8 cellular contexts compared by ENCODE assay signal in genomic region chr10:93916257-93917063, GRCh38. TPM values are rescaled to one million over a fixed set of nuclear protein-coding genes. Genes with fewer than 3 reads are reported as not detected.
DNase-seq lines count a peak whose midpoint lies in the region; ATAC-seq and TF ChIP-seq lines count a peak whose summit lies in the region.

No MANE protein-coding gene starts in this region.

- CTCF ChIA-PET in activated CD8-positive, alpha-beta T cell treated with anti-CD3 and anti-CD28 coated beads for 36 hours (lab: Charles Lee): interaction anchor here (0.7 to 2.8 kb wide), 10 partner anchors 9 to 530 kb away, joined by 3 to 27 read pairs (median 3); no protein-coding TSS in a partner anchor
- CTCF ChIA-PET in activated CD8-positive, alpha-beta T cell treated with anti-CD3 and anti-CD28 coated beads, Interleukin-2, amount 10 ng/mL, durations not matched to agents 7 days and 5 days (lab: Charles Lee): interaction anchor here (0.8 to 2.4 kb wide), 12 partner anchors 9 to 528 kb away, joined by 3 to 13 read pairs (median 3); partner anchors contain the start of gene SLC35G1
- CTCF ChIA-PET in OCI-LY7 (lab: Charles Lee; ENCODE audit: unreplicated experiment): interaction anchor here (1.2 kb wide), 1 partner anchor 23 kb away, joined by 3 read pairs; the partner anchor contains the start of gene SLC35G1

- H2AFZ ChIP-seq in OCI-LY7 (ENCODE audit: low read length): no peak overlapping the region

- H3K4me3 ChIP-seq in OCI-LY7 (ENCODE audit: low read depth, low read length, poor library complexity, severe bottlenecking) (no peak overlapping the region), fibroblast of pulmonary artery (replicated peaks; ENCODE audit: low read depth, low read length) (no peak overlapping the region)

- no peak overlapping the region for H3K27ac Mint-ChIP-seq in activated CD8-positive, alpha-beta T cell treated with anti-CD3 and anti-CD28 coated beads for 36 hours
- no peak overlapping the region for H3K27ac Mint-ChIP-seq in activated CD8-positive, alpha-beta T cell treated with anti-CD3 and anti-CD28 coated beads, Interleukin-2, amount 10 ng/mL, durations not matched to agents 7 days and 5 days
- no peak overlapping the region for H3K27ac Mint-ChIP-seq in progenitor cell of endocrine pancreas

- H3K36me3 ChIP-seq in OCI-LY7 (ENCODE audit: insufficient read depth, low read length): no peaks in the 10 kb centered on the region

- H3K9me3 ChIP-seq in OCI-LY7 (ENCODE audit: low read length): no peaks in the 10 kb centered on the region

- no peak overlapping the region for H3K4me2 ChIP-seq in OCI-LY7 (ENCODE audit: low read length)

- no peaks in the 10 kb centered on the region for H3K27me3 Mint-ChIP-seq in activated CD8-positive, alpha-beta T cell treated with anti-CD3 and anti-CD28 coated beads for 36 hours
- no peaks in the 10 kb centered on the region for H3K27me3 Mint-ChIP-seq in activated CD8-positive, alpha-beta T cell treated with anti-CD3 and anti-CD28 coated beads, Interleukin-2, amount 10 ng/mL, durations not matched to agents 7 days and 5 days (ENCODE audit: low read depth)
- H3K27me3 Mint-ChIP-seq in progenitor cell of endocrine pancreas: no peaks in the 10 kb centered on the region

- no peaks in the 10 kb centered on the region for H3K4me1 ChIP-seq in OCI-LY7 (ENCODE audit: insufficient read depth, low read length, poor library complexity, severe bottlenecking)

- peak; percentile 43 for TF ChIP-seq CTCF in activated CD8-positive, alpha-beta T cell treated with anti-CD3 and anti-CD28 coated beads for 36 hours (IDR thresholded peaks at IDR 0.05)
- TF ChIP-seq CTCF in OCI-LY7 (conservative IDR thresholded peaks at IDR 0.05; ENCODE audit: low read length) (peak; percentile 77), fibroblast of pulmonary artery (IDR thresholded peaks at IDR 0.05; ENCODE audit: low read length, missing control alignments) (peak; percentile 63), progenitor cell of endocrine pancreas (IDR thresholded peaks at IDR 0.05; ENCODE audit: unreplicated experiment) (peak; percentile 77)

- H3K79me2 ChIP-seq in OCI-LY7 (ENCODE audit: insufficient read depth, low read depth, low read length): no peaks in the 10 kb centered on the region

- no peaks in the 10 kb centered on the region for H3K4me1 Mint-ChIP-seq in activated CD8-positive, alpha-beta T cell treated with anti-CD3 and anti-CD28 coated beads for 36 hours (ENCODE audit: low read depth)
- no peaks in the 10 kb centered on the region for H3K4me1 Mint-ChIP-seq in activated CD8-positive, alpha-beta T cell treated with anti-CD3 and anti-CD28 coated beads, Interleukin-2, amount 10 ng/mL, durations not matched to agents 7 days and 5 days (ENCODE audit: low read depth)
- peaks cover 22% of the 10 kb centered on the region for H3K4me1 Mint-ChIP-seq in progenitor cell of endocrine pancreas (ENCODE audit: low read depth)

- no peaks in the 10 kb centered on the region for H3K9me3 Mint-ChIP-seq in activated CD8-positive, alpha-beta T cell treated with anti-CD3 and anti-CD28 coated beads for 36 hours
- no peaks in the 10 kb centered on the region for H3K9me3 Mint-ChIP-seq in activated CD8-positive, alpha-beta T cell treated with anti-CD3 and anti-CD28 coated beads, Interleukin-2, amount 10 ng/mL, durations not matched to agents 7 days and 5 days (ENCODE audit: insufficient read depth)
- no peaks in the 10 kb centered on the region for H3K9me3 Mint-ChIP-seq in progenitor cell of endocrine pancreas (ENCODE audit: low read depth)

- intact Hi-C loops in activated CD8-positive, alpha-beta T cell treated with anti-CD3 and anti-CD28 coated beads for 36 hours (cut with micrococcal nuclease): no loop called here
- intact Hi-C loops in OCI-LY7 (cut with micrococcal nuclease; ENCODE audit: unreplicated experiment): no loop called here

- POLR2A ChIA-PET in activated CD8-positive, alpha-beta T cell treated with anti-CD3 and anti-CD28 coated beads for 36 hours (lab: Charles Lee): no interaction called here
- POLR2A ChIA-PET in activated CD8-positive, alpha-beta T cell treated with anti-CD3 and anti-CD28 coated beads, Interleukin-2, amount 10 ng/mL, durations not matched to agents 7 days and 5 days (lab: Charles Lee): no interaction called here
- POLR2A ChIA-PET in OCI-LY7 (lab: Charles Lee): interaction anchor here (1.3 to 1.6 kb wide), 2 partner anchors 10 to 13 kb away, joined by 3 to 4 read pairs; no protein-coding TSS in a partner anchor

- DNase-seq in activated CD8-positive, alpha-beta T cell treated with anti-CD3 and anti-CD28 coated beads for 36 hours: no peak
- DNase-seq in activated CD8-positive, alpha-beta T cell treated with anti-CD3 and anti-CD28 coated beads, Interleukin-2, amount 10 ng/mL, durations not matched to agents 7 days and 5 days: no peak
- DNase-seq in OCI-LY7 (ENCODE audit: low spot score): peak; percentile 11
- peak; percentile 64 for DNase-seq in fibroblast of pulmonary artery (ENCODE audit: low read depth)
- no peak for DNase-seq in progenitor cell of endocrine pancreas (ENCODE audit: low spot score, unreplicated experiment)
- DNase-seq in activated CD4-positive, alpha-beta T cell treated with anti-CD3 and anti-CD28 coated beads, Interleukin-2, amount 50 U/mL, for 1 hour: no peak
- no peak for DNase-seq in central memory CD4-positive, alpha-beta T cell

- no peaks in the 10 kb centered on the region for H3K9me2 ChIP-seq in OCI-LY7 (ENCODE audit: insufficient read depth, low read length)

- H4K20me1 ChIP-seq in OCI-LY7 (ENCODE audit: insufficient read depth, low read length): no peaks in the 10 kb centered on the region

- H3K36me3 Mint-ChIP-seq in activated CD8-positive, alpha-beta T cell treated with anti-CD3 and anti-CD28 coated beads for 36 hours (ENCODE audit: low read depth): no peaks in the 10 kb centered on the region
- no peaks in the 10 kb centered on the region for H3K36me3 Mint-ChIP-seq in activated CD8-positive, alpha-beta T cell treated with anti-CD3 and anti-CD28 coated beads, Interleukin-2, amount 10 ng/mL, durations not matched to agents 7 days and 5 days (ENCODE audit: low read depth)
- H3K36me3 Mint-ChIP-seq in progenitor cell of endocrine pancreas (ENCODE audit: insufficient read depth): no peaks in the 10 kb centered on the region

- no peak overlapping the region for H3K4me3 Mint-ChIP-seq in activated CD8-positive, alpha-beta T cell treated with anti-CD3 and anti-CD28 coated beads for 36 hours
- no peak overlapping the region for H3K4me3 Mint-ChIP-seq in activated CD8-positive, alpha-beta T cell treated with anti-CD3 and anti-CD28 coated beads, Interleukin-2, amount 10 ng/mL, durations not matched to agents 7 days and 5 days
- peak overlapping the region; percentile 52 for H3K4me3 Mint-ChIP-seq in progenitor cell of endocrine pancreas (ENCODE audit: low read depth)

- BruUV-seq in OCI-LY7 (replicated peaks; lab: Mats Ljungman, UMichigan): no TSS peak

- no peak overlapping the region for H3K27ac ChIP-seq in OCI-LY7 (ENCODE audit: low read depth, low read length, poor library complexity, severe bottlenecking)

- no peak for ATAC-seq in activated CD8-positive, alpha-beta T cell treated with anti-CD3 and anti-CD28 coated beads for 36 hours
- ATAC-seq in activated CD8-positive, alpha-beta T cell treated with anti-CD3 and anti-CD28 coated beads, Interleukin-2, amount 10 ng/mL, durations not matched to agents 7 days and 5 days: no peak
- ATAC-seq in HG02870 (IDR thresholded peaks at IDR 0.05; ENCODE audit: unreplicated experiment): no peak

RNA-seq across cellular contexts. Expression of gene SLC35G1, which starts 22.7 kb away (rescaled TPM):
- 1 to 10 TPM; 2.0 to 3.2 TPM for total RNA-seq in activated CD8-positive, alpha-beta T cell treated with anti-CD3 and anti-CD28 coated beads for 36 hours
- total RNA-seq in activated CD8-positive, alpha-beta T cell treated with anti-CD3 and anti-CD28 coated beads, Interleukin-2, amount 10 ng/mL, durations not matched to agents 7 days and 5 days: 1 to 10 TPM; 2.2 to 3.1 TPM
- total RNA-seq in OCI-LY7 (2014; rRNA removed; shearing (Covaris generic)): 5.9 and 6.0 TPM in 2 replicates
- 6.0 and 6.9 TPM in 2 replicates for total RNA-seq in OCI-LY7 (2022)
- 7.3 and 9.9 TPM in 2 replicates for total RNA-seq in progenitor cell of endocrine pancreas

Comparison
In these comparisons a context has a peak if more than half of its experiments do, and no peak if none do; other contexts are left out.
1. DNase-seq: peak in OCI-LY7 (single experiment) and fibroblast of pulmonary artery (single experiment); none in activated CD8-positive, alpha-beta T cell treated with anti-CD3 and anti-CD28 coated beads for 36 hours (single experiment), activated CD8-positive, alpha-beta T cell treated with anti-CD3 and anti-CD28 coated beads, Interleukin-2, amount 10 ng/mL, durations not matched to agents 7 days and 5 days (single experiment), progenitor cell of endocrine pancreas (single experiment), activated CD4-positive, alpha-beta T cell treated with anti-CD3 and anti-CD28 coated beads, Interleukin-2, amount 50 U/mL, for 1 hour (single experiment) and central memory CD4-positive, alpha-beta T cell (single experiment).
2. Peak in every context shown above with its lines, with median percentiles within 50 percentile points of each other: CTCF ChIP-seq.